Comparison of ENCODE assay signal across 11 cellular contexts in the genomic region with DNA sequence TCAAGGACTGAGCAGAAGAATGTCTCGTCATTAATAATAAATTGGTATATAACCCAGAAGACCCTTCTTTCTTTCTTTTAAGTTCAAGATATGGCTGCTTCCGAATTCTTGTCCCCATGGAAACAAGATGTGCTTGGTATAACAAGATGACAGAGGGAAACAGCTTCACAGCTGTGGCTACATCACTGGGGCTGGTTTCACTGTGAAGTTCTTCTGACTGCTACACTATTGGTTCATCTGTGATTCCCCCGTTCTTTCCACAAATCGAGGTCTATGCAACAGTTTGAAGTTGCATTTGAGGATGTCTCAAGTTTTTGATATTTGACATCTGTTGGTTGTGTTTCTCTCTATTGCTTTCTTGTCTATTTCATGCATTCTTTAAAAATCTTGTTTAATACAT. TPM values are rescaled to one million over a fixed set of nuclear protein-coding genes. Genes with fewer than 3 reads are reported as not detected.
DNase-seq lines count a peak whose midpoint lies in the region; ATAC-seq and TF ChIP-seq lines count a peak whose summit lies in the region.
"Had no signal": no experiment of that assay in that cellular context is flagged by ENCODE, and none has a peak within 500 bp of the region (broad histone marks: within the 10 kb centered on the region; RNA-seq: fewer than 3 reads in every experiment).

No MANE protein-coding gene starts in this region.

- H3K36me3 Mint-ChIP-seq in CD8-positive, alpha-beta memory T cell = no peaks in the 10 kb centered on the region
- no peaks in the 10 kb centered on the region for H3K36me3 Mint-ChIP-seq in IgD-negative memory B cell
- no peaks in the 10 kb centered on the region for H3K36me3 Mint-ChIP-seq in naive B cell
- H3K36me3 Mint-ChIP-seq in osteocyte (ENCODE audit: unreplicated experiment) = no peaks in the 10 kb centered on the region

- no peak for TF ChIP-seq CTCF in osteocyte (IDR thresholded peaks at IDR 0.05)

- peak; percentile 20 to 85 (median 60) for DNase-seq in CD8-positive, alpha-beta memory T cell
- peak; percentile 33 for DNase-seq in activated gamma-delta T cell treated with anti-CD3 and anti-CD28 coated beads, Interleukin-2, amount 50 U/mL, for 16 hours (ENCODE audit: low read depth)
- DNase-seq in naive B cell (no peak), osteocyte (ENCODE audit: extremely low spot score, unreplicated experiment) (no peak), DMS53 treated with DMSO at 0.1 percent for 48 hours (lab: John Stamatoyannopoulos, UW; ENCODE audit: unreplicated experiment) (no peak), NCI-H510A treated with DMSO at 0.1 percent for 48 hours (lab: John Stamatoyannopoulos, UW) (no peak)
- DNase-seq: adrenal gland, Caco-2, H7, left colon had no signal

- peak; percentile 47 to 72 for ATAC-seq in naive B cell (ENCODE audit: low read depth in 2 of 2)
- ATAC-seq: left colon had no signal

- no peaks in the 10 kb centered on the region for H3K9me3 ChIP-seq in CD8-positive, alpha-beta memory T cell (ENCODE audit: low read length)
- H3K9me3 ChIP-seq: adrenal gland, Caco-2 had no signal

- H3K9me3 Mint-ChIP-seq in CD8-positive, alpha-beta memory T cell = no peaks in the 10 kb centered on the region
- H3K9me3 Mint-ChIP-seq in IgD-negative memory B cell (no peaks in the 10 kb centered on the region), naive B cell (peaks cover 0 to 1% (median 0%) of the 10 kb centered on the region in 7 donors), osteocyte (ENCODE audit: unreplicated experiment) (no peaks in the 10 kb centered on the region)

- no peak overlapping the region for H3K4me3 ChIP-seq in CD8-positive, alpha-beta memory T cell (ENCODE audit: low read length)
- H3K4me3 ChIP-seq: adrenal gland had no signal

- peak overlapping the region; percentile 76 for H3K27ac ChIP-seq in CD8-positive, alpha-beta memory T cell (ENCODE audit: low read depth, low read length)
- H3K27ac ChIP-seq: adrenal gland had no signal

- peaks cover 25% of the 10 kb centered on the region for H3K4me1 ChIP-seq in CD8-positive, alpha-beta memory T cell (ENCODE audit: insufficient read depth, low read length)
- H3K4me1 ChIP-seq: adrenal gland, Caco-2 had no signal

- peaks cover 43 to 58% (median 49%) of the 10 kb centered on the region in 3 donors for H3K4me1 Mint-ChIP-seq in CD8-positive, alpha-beta memory T cell
- H3K4me1 Mint-ChIP-seq in IgD-negative memory B cell (peaks cover 10% of the 10 kb centered on the region in 3 donors), naive B cell (peaks cover 0 to 2% (median 0%) of the 10 kb centered on the region in 3 donors), osteocyte (ENCODE audit: unreplicated experiment) (peaks cover 2% of the 10 kb centered on the region)

- no peaks in the 10 kb centered on the region for H3K27me3 ChIP-seq in CD8-positive, alpha-beta memory T cell (ENCODE audit: insufficient read depth, low read length, poor library complexity, severe bottlenecking)
- H3K27me3 ChIP-seq: adrenal gland had no signal

- POLR2A ChIA-PET in CD8-positive, alpha-beta memory T cell (lab: Charles Lee) = interaction anchor here (1.0 to 1.7 kb wide), 2 partner anchors 12 to 17 kb away, joined by 3 to 7 read pairs; no protein-coding TSS in a partner anchor

- H3K4me3 Mint-ChIP-seq in CD8-positive, alpha-beta memory T cell = peak overlapping the region; percentile 27 to 63 (median 55)
- H3K4me3 Mint-ChIP-seq in IgD-negative memory B cell = peak overlapping the region in 2 of 4 donors; percentile 34 to 47
- H3K4me3 Mint-ChIP-seq in naive B cell = no peak overlapping the region
- H3K4me3 Mint-ChIP-seq in osteocyte (ENCODE audit: unreplicated experiment) = no peak overlapping the region

- H3K36me3 ChIP-seq in CD8-positive, alpha-beta memory T cell (ENCODE audit: insufficient read depth, low read length) = no peaks in the 10 kb centered on the region
- H3K36me3 ChIP-seq: adrenal gland had no signal

- H3K27me3 Mint-ChIP-seq in CD8-positive, alpha-beta memory T cell = no peaks in the 10 kb centered on the region
- H3K27me3 Mint-ChIP-seq in IgD-negative memory B cell (no peaks in the 10 kb centered on the region), naive B cell (no peaks in the 10 kb centered on the region), osteocyte (ENCODE audit: unreplicated experiment) (peaks cover 5% of the 10 kb centered on the region)

- peak overlapping the region; percentile 85 to 99 (median 94) for H3K27ac Mint-ChIP-seq in CD8-positive, alpha-beta memory T cell
- H3K27ac Mint-ChIP-seq in IgD-negative memory B cell (peak overlapping the region in 2 of 3 donors; percentile 59 to 78), naive B cell (peak overlapping the region in 2 of 6 donors; percentile 6 to 31), osteocyte (ENCODE audit: unreplicated experiment) (no peak overlapping the region)

- CTCF ChIA-PET in CD8-positive, alpha-beta memory T cell (lab: Charles Lee) = interaction anchor here (2.0 kb wide), 1 partner anchor 10 kb away, joined by 5 read pairs; no protein-coding TSS in a partner anchor

RNA-seq across cellular contexts. Expression of gene DTHD1, which starts 12.3 kb away (rescaled TPM):
- 1 to 10 TPM; 3.3 to 3.5 TPM for total RNA-seq in CD8-positive, alpha-beta memory T cell
- 5.9 TPM for polyA plus RNA-seq in CD8-positive, alpha-beta memory T cell
- polyA plus RNA-seq in IgD-negative memory B cell (not detected), naive B cell (ENCODE audit: low read depth in 6 of 6) (not detected)
- not detected in 2 replicates for total RNA-seq in osteocyte
- total RNA-seq: Caco-2, H7 had no signal

RNA-seq across cellular contexts. Expression of gene ARAP2, which starts 24.8 kb away (rescaled TPM):
- total RNA-seq in CD8-positive, alpha-beta memory T cell = 10 to 100 TPM; 49.7 to 49.9 TPM
- 44.2 TPM for polyA plus RNA-seq in CD8-positive, alpha-beta memory T cell
- 20.8 TPM for polyA plus RNA-seq in IgD-negative memory B cell
- 10 to 100 TPM; 15.9 to 49.3 (median 32.7) TPM for polyA plus RNA-seq in naive B cell (ENCODE audit: low read depth in 6 of 6)
- 1.0 and 2.4 TPM in 2 replicates for total RNA-seq in osteocyte

Comparison
In these comparisons a context has a peak if more than half of its experiments do, and no peak if none do; other contexts are left out.
1. DNase-seq: peak in CD8-positive, alpha-beta memory T cell (5 of 5) and activated gamma-delta T cell treated with anti-CD3 and anti-CD28 coated beads, Interleukin-2, amount 50 U/mL, for 16 hours (single experiment); none in naive B cell (single experiment), osteocyte (single experiment), DMS53 treated with DMSO at 0.1 percent for 48 hours (single experiment) and NCI-H510A treated with DMSO at 0.1 percent for 48 hours (single experiment).
2. H3K4me3 Mint-ChIP-seq: peak in CD8-positive, alpha-beta memory T cell (7 of 7); none in naive B cell (0 of 8) and osteocyte (single experiment).